Comparison of ENCODE assay signal across 1 cellular context in the genomic region with DNA sequence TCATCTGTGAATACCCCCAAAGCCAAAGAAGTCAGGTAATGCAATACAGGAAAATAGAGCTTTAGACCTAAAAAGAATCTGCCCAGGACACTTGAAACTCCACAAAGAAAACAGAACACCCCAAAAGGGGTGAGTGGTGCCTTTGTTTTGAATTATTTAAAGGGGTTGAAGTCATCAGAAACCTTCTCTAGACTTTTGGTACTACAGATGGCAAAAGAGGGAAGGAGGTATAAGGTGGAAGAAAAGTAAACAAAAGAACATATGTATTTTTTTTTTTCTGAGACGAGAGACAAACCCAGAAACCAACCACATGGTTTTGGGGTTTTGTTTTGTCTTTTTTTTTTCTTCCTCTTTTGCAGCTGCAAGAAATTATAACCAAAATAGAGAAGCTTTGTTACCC.
TF ChIP-seq lines count a peak whose summit lies in the region.

No MANE protein-coding gene starts in this region.

TF ChIP-seq in GM23338, 12 proteins besides CTCF, POLR2A, EP300 and RAD21 (continued from another document):
- TF ChIP-seq, protein P1, sequence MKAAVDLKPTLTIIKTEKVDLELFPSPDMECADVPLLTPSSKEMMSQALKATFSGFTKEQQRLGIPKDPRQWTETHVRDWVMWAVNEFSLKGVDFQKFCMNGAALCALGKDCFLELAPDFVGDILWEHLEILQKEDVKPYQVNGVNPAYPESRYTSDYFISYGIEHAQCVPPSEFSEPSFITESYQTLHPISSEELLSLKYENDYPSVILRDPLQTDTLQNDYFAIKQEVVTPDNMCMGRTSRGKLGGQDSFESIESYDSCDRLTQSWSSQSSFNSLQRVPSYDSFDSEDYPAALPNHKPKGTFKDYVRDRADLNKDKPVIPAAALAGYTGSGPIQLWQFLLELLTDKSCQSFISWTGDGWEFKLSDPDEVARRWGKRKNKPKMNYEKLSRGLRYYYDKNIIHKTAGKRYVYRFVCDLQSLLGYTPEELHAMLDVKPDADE (IDR thresholded peaks at IDR 0.05): no peak
- TF ChIP-seq, protein P2, sequence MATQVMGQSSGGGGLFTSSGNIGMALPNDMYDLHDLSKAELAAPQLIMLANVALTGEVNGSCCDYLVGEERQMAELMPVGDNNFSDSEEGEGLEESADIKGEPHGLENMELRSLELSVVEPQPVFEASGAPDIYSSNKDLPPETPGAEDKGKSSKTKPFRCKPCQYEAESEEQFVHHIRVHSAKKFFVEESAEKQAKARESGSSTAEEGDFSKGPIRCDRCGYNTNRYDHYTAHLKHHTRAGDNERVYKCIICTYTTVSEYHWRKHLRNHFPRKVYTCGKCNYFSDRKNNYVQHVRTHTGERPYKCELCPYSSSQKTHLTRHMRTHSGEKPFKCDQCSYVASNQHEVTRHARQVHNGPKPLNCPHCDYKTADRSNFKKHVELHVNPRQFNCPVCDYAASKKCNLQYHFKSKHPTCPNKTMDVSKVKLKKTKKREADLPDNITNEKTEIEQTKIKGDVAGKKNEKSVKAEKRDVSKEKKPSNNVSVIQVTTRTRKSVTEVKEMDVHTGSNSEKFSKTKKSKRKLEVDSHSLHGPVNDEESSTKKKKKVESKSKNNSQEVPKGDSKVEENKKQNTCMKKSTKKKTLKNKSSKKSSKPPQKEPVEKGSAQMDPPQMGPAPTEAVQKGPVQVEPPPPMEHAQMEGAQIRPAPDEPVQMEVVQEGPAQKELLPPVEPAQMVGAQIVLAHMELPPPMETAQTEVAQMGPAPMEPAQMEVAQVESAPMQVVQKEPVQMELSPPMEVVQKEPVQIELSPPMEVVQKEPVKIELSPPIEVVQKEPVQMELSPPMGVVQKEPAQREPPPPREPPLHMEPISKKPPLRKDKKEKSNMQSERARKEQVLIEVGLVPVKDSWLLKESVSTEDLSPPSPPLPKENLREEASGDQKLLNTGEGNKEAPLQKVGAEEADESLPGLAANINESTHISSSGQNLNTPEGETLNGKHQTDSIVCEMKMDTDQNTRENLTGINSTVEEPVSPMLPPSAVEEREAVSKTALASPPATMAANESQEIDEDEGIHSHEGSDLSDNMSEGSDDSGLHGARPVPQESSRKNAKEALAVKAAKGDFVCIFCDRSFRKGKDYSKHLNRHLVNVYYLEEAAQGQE (IDR thresholded peaks at IDR 0.05; ENCODE audit: unreplicated experiment): no peak
- no peak for TF ChIP-seq POLR2AphosphoS5 (IDR thresholded peaks at IDR 0.05; ENCODE audit: low read depth)
- no peak for TF ChIP-seq STAT1 (IDR thresholded peaks at IDR 0.05; ENCODE audit: unreplicated experiment)
- no peak for TF ChIP-seq EZH2 (IDR thresholded peaks at IDR 0.05; ENCODE audit: low read depth, unreplicated experiment)
